ENCODE assay signal across 8 cellular contexts in the genomic region with DNA sequence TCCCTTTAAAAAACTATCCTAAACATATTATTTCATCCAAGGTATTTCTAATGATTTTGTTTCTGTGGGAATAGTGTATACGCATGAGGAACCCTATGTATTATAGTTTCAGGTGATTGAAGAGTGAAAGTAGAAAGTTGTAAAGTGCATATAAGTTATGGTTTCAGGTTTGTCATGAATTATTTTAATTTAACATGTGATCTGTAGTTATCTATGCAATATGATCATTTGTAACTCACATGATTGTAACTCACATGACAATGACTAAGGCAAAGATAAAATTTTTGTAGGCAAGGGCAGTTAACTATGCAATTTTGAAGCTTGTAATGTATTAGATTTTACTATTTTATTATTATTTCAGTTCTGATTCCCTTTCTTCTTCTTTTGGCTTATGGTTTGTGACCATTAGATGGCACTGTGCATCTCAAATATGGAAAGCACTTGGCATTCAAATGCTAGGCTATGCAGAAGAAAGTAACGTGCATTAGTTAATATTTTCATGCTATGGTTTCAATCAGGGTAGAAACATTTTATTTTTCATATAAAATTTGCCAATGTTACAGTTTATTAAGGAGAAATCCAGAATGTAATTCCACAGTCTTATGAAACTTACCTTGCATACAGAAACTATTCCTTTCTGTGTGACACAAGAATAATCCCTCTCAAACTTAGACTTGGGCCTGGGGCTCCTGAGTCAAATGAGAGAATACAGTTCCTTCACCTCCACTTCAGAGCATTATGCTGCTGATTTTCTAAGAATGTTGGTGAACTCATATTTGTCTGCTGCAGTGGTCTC. TPM values are rescaled to one million over a fixed set of nuclear protein-coding genes. Genes with fewer than 3 reads are reported as not detected.
DNase-seq lines count a peak whose midpoint lies in the region; ATAC-seq, FAIRE-seq and TF ChIP-seq lines count a peak whose summit lies in the region.

No MANE protein-coding gene starts in this region.

- no peak overlapping the region for H3K9ac ChIP-seq in MM.1S (ENCODE audit: low read length)

- no peaks in the 10 kb centered on the region for H3K27me3 Mint-ChIP-seq in activated T-helper 17 cell treated with anti-CD3 and anti-CD28 coated beads, Interleukin-2, amount 50 U/mL, for 72 hours

- ATAC-seq in A549 (peak; percentile 58 to 84; a peak in 3 of 6 replicates), upper lobe of right lung (peak; percentile 72), GM18519 (IDR thresholded peaks at IDR 0.05; ENCODE audit: low FRiP score, unreplicated experiment) (no peak), HG02642 (IDR thresholded peaks at IDR 0.05; ENCODE audit: poor library complexity, unreplicated experiment) (no peak)
- ATAC-seq in activated T-helper 17 cell treated with anti-CD3 and anti-CD28 coated beads, Interleukin-2, amount 50 U/mL, for 72 hours (replicated peaks): peak; percentile 48

- H3K4me3 ChIP-seq in A549: no peak overlapping the region
- H3K4me3 ChIP-seq in MM.1S (ENCODE audit: low read length): no peak overlapping the region
- no peak overlapping the region for H3K4me3 ChIP-seq in right atrium auricular region
- H3K4me3 ChIP-seq in upper lobe of right lung: no peak overlapping the region

- H3K4me3 Mint-ChIP-seq in activated T-helper 17 cell treated with anti-CD3 and anti-CD28 coated beads, Interleukin-2, amount 50 U/mL, for 72 hours: peak overlapping the region; percentile 38

- peaks cover 25% of the 10 kb centered on the region for H3K4me1 Mint-ChIP-seq in activated T-helper 17 cell treated with anti-CD3 and anti-CD28 coated beads, Interleukin-2, amount 50 U/mL, for 72 hours

- CTCF ChIA-PET in A549 (lab: Yijun Ruan, JAX): interaction anchor here (0.6 to 2.0 kb wide), 16 partner anchors 8 to 830 kb away, joined by 3 to 11 read pairs (median 4); a partner anchor contains a TSS

- no peaks in the 10 kb centered on the region for H3K27me3 ChIP-seq in MM.1S (replicated peaks; ENCODE audit: insufficient read depth, low read length)
- H3K27me3 ChIP-seq in right atrium auricular region: no peaks in the 10 kb centered on the region
- no peaks in the 10 kb centered on the region for H3K27me3 ChIP-seq in upper lobe of right lung

- H3F3A ChIP-seq in MM.1S (ENCODE audit: insufficient read depth, low read length): no peaks in the 10 kb centered on the region

- H3K9me3 ChIP-seq in A549 (no peaks in the 10 kb centered on the region), MM.1S (replicated peaks; ENCODE audit: insufficient read depth, low read length) (no peaks in the 10 kb centered on the region), right atrium auricular region (no peaks in the 10 kb centered on the region), upper lobe of right lung (no peaks in the 10 kb centered on the region)

- FAIRE-seq in A549 (lab: Jason Lieb, UNC): peak; percentile 84

- H4K20me1 ChIP-seq in MM.1S (ENCODE audit: insufficient read depth, low read length): no peaks in the 10 kb centered on the region

- TF ChIP-seq EP300 in A549 (IDR thresholded peaks at IDR 0.05): no peak

- TF ChIP-seq RAD21 in A549 (conservative IDR thresholded peaks at IDR 0.05 in 1 of 2, IDR thresholded peaks at IDR 0.05 in 1 of 2): peak; percentile 76 to 78

- WGBS in A549 (ENCODE audit: missing lambda C conversion rate): 6% methylated on average over 2 of the region's 2 CpGs

- H3K36me3 Mint-ChIP-seq in activated T-helper 17 cell treated with anti-CD3 and anti-CD28 coated beads, Interleukin-2, amount 50 U/mL, for 72 hours (ENCODE audit: low read depth): no peaks in the 10 kb centered on the region

- no peaks in the 10 kb centered on the region for H3K9me3 Mint-ChIP-seq in activated T-helper 17 cell treated with anti-CD3 and anti-CD28 coated beads, Interleukin-2, amount 50 U/mL, for 72 hours

- H3K9me2 ChIP-seq in MM.1S (replicated peaks; ENCODE audit: insufficient read depth, low read length): no peaks in the 10 kb centered on the region

- H3K4me1 ChIP-seq in A549: peaks cover 11% of the 10 kb centered on the region; the same call in 2 of the 3 replicates
- no peaks in the 10 kb centered on the region for H3K4me1 ChIP-seq in MM.1S (ENCODE audit: low read length)
- H3K4me1 ChIP-seq in right atrium auricular region: peaks cover 0 to 4% of the 10 kb centered on the region in 2 donors
- H3K4me1 ChIP-seq in upper lobe of right lung: no peaks in the 10 kb centered on the region

- peak; percentile 85 for TF ChIP-seq CTCF in A549 (IDR thresholded peaks at IDR 0.05)
- TF ChIP-seq CTCF in MM.1S (IDR thresholded peaks at IDR 0.05; ENCODE audit: low read length): peak; percentile 38
- peak; percentile 32 to 73 for TF ChIP-seq CTCF in right atrium auricular region (IDR thresholded peaks at IDR 0.05)
- TF ChIP-seq CTCF in upper lobe of right lung (IDR thresholded peaks at IDR 0.05): peak; percentile 75

- POLR2A ChIA-PET in A549 (lab: Yijun Ruan, JAX): no interaction called here

- no peak overlapping the region for H2AFZ ChIP-seq in MM.1S (ENCODE audit: low read length)

- peak overlapping the region; percentile 56 for H3K27ac Mint-ChIP-seq in activated T-helper 17 cell treated with anti-CD3 and anti-CD28 coated beads, Interleukin-2, amount 50 U/mL, for 72 hours

- peak; percentile 35 to 49 for DNase-seq in A549 (ENCODE audit: low read depth in 1 of 2, low spot score in 1 of 2)
- DNase-seq in DMS79 (lab: John Stamatoyannopoulos, UW): peak; percentile 42
- DNase-seq in MM.1S: no peak
- no peak for DNase-seq in right atrium auricular region (ENCODE audit: low spot score)
- no peak for DNase-seq in upper lobe of right lung

- H3K27ac ChIP-seq in A549: peak overlapping the region in 1 of 2 experiments; percentile 22; a peak in 1 of 6 replicates
- H3K27ac ChIP-seq in MM.1S (ENCODE audit: low read length): no peak overlapping the region
- no peak overlapping the region for H3K27ac ChIP-seq in right atrium auricular region
- H3K27ac ChIP-seq in upper lobe of right lung: no peak overlapping the region

- H3K79me2 ChIP-seq in MM.1S (ENCODE audit: low read length): no peaks in the 10 kb centered on the region

- no peak for TF ChIP-seq POLR2A in A549 (IDR thresholded peaks at IDR 0.05; ENCODE audit: low read length)

- H3K4me2 ChIP-seq in A549 (peak overlapping the region; percentile 39; the same call in 1 of the 3 replicates), MM.1S (ENCODE audit: low read depth, low read length) (no peak overlapping the region)

- H3K36me3 ChIP-seq in MM.1S (replicated peaks; ENCODE audit: insufficient read depth, low read length): no peaks in the 10 kb centered on the region
- H3K36me3 ChIP-seq in right atrium auricular region: no peaks in the 10 kb centered on the region
- H3K36me3 ChIP-seq in upper lobe of right lung: no peaks in the 10 kb centered on the region

- intact Hi-C loops in upper lobe of right lung (cut with DNase I): no loop called here

TF ChIP-seq in A549, 52 proteins besides CTCF, POLR2A, EP300 and RAD21:
- TF ChIP-seq MAZ (IDR thresholded peaks at IDR 0.05; ENCODE audit: borderline replicate concordance, low read depth, low read length) (no peak), SMC3 (IDR thresholded peaks at IDR 0.05) (peak; percentile 74)

RNA-seq across cellular contexts. Expression of a gene that starts 15.8 kb away (rescaled TPM):
- polyA plus RNA-seq in A549 (2011; rRNA removed): 0.16 and 0.17 TPM in 2 replicates
- polyA plus RNA-seq in A549 (2012; cell fraction: cytosol; rRNA removed): 0.09 and 0.34 TPM in 2 replicates
- 0.37 and 0.43 TPM in 2 replicates for polyA plus RNA-seq in A549 (2012; cell fraction: nucleus; rRNA removed)
- polyA plus RNA-seq in A549 (2017; fragmentation: RNase III; extraction: RNeasy Plus Mini Kit Qiagen cat#74134 plus additional on column Dnase treatment): 0.16 to 0.21 TPM (median 0.18 TPM) in 3 replicates
- polyA minus RNA-seq in A549 (2011; rRNA and poly(A)+ RNA removed): 0.12 and 0.15 TPM in 2 replicates
- 1 to 10 TPM in 1 of 2 donors, under 1 TPM in 1; 0.77 to 1.0 TPM for total RNA-seq in activated T-helper 17 cell treated with anti-CD3 and anti-CD28 coated beads, Interleukin-2, amount 50 U/mL, for 72 hours
- 1 to 10 TPM; 2.0 to 3.7 TPM for total RNA-seq in right atrium auricular region
- total RNA-seq in upper lobe of right lung: 22.5 TPM

RNA-seq across cellular contexts. Expression of a gene that starts 24.5 kb away (rescaled TPM):
- polyA plus RNA-seq in A549 (2011; rRNA removed): 8.5 and 10.0 TPM in 2 replicates
- polyA plus RNA-seq in A549 (2012; cell fraction: cytosol; rRNA removed): 5.0 and 5.5 TPM in 2 replicates
- polyA plus RNA-seq in A549 (2012; cell fraction: nucleus; rRNA removed): 2.6 and 5.0 TPM in 2 replicates
- 9.4 to 12.0 TPM (median 10.2 TPM) in 3 replicates for polyA plus RNA-seq in A549 (2017; fragmentation: RNase III; extraction: RNeasy Plus Mini Kit Qiagen cat#74134 plus additional on column Dnase treatment)
- 8.9 and 15.3 TPM in 2 replicates for polyA minus RNA-seq in A549 (2011; rRNA and poly(A)+ RNA removed)
- total RNA-seq in activated T-helper 17 cell treated with anti-CD3 and anti-CD28 coated beads, Interleukin-2, amount 50 U/mL, for 72 hours: 100 to 1,000 TPM; 127 to 148 TPM
- 10 to 100 TPM; 24.9 to 40.3 TPM for total RNA-seq in right atrium auricular region
- total RNA-seq in upper lobe of right lung: 74.4 TPM

Comparison
In these comparisons a context has a peak if more than half of its experiments do, and no peak if none do; other contexts are left out.
1. ATAC-seq: peak in A549 (2 of 2), activated T-helper 17 cell treated with anti-CD3 and anti-CD28 coated beads, Interleukin-2, amount 50 U/mL, for 72 hours (single experiment) and upper lobe of right lung (single experiment); none in GM18519 (single experiment) and HG02642 (single experiment).
2. DNase-seq: peak in A549 (2 of 2) and DMS79 (single experiment); none in MM.1S (single experiment), right atrium auricular region (single experiment) and upper lobe of right lung (single experiment).
3. Peak in every context shown above with its lines, with median percentiles within 50 percentile points of each other: CTCF ChIP-seq.